28 cellular contexts compared by ENCODE assay signal in genomic region chr1:73778511-73778910, GRCh38.
"Had no signal": no experiment of that assay in that cellular context is flagged by ENCODE, and none has a peak within 500 bp of the region (broad histone marks: within the 10 kb centered on the region; RNA-seq: fewer than 3 reads in every experiment).

No MANE protein-coding gene starts in this region.

- DNase-seq: activated B cell treated with CpG ODN at 0.5 μM for 24 hours; activated CD4-positive, alpha-beta memory T cell treated with anti-CD3 and anti-CD28 coated beads for 36 hours; activated CD4-positive, alpha-beta T cell treated with anti-CD3 and anti-CD28 coated beads for 4 hours; activated CD4-positive, alpha-beta T cell treated with anti-CD3 and anti-CD28 coated beads, Interleukin-2, amount 10 ng/mL, durations not matched to agents 24 days and 14 days; activated CD4-positive, alpha-beta T cell treated with anti-CD3 and anti-CD28 coated beads, Interleukin-2, amount 50 U/mL, for 1 hour; activated CD4-positive, alpha-beta T cell treated with anti-CD3 and anti-CD28 coated beads, Interleukin-2, amount 50 U/mL, for 4 hours; activated CD4-positive, CD25-positive, alpha-beta regulatory T cell treated with anti-CD3 and anti-CD28 coated beads, Interleukin-2, amount 50 U/mL, for 72 hours; activated CD8-positive, alpha-beta memory T cell treated with anti-CD3 and anti-CD28 coated beads, Interleukin-2, amount 50 U/mL, for 4 hours; activated CD8-positive, alpha-beta T cell treated with anti-CD3 and anti-CD28 coated beads for 36 hours; activated effector memory CD4-positive, alpha-beta T cell treated with anti-CD3 and anti-CD28 coated beads, Interleukin-2, amount 50 U/mL, for 16 hours; activated gamma-delta T cell treated with Interleukin-2 at 50 U/mL for 16 hours; activated naive CD4-positive, alpha-beta T cell; activated naive CD4-positive, alpha-beta T cell treated with anti-CD3 and anti-CD28 coated beads for 36 hours; activated naive CD4-positive, alpha-beta T cell treated with anti-CD3 and anti-CD28 coated beads, Interleukin-2, amount 50 U/mL, for 16 hours; activated naive CD8-positive, alpha-beta T cell treated with anti-CD3 and anti-CD28 coated beads, Interleukin-2, amount 10 ng/mL, durations not matched to agents 7 days and 5 days; activated naive CD8-positive, alpha-beta T cell treated with anti-CD3 and anti-CD28 coated beads, Interleukin-2, amount 50 U/mL, for 24 hours; activated T-cell treated with anti-CD3 and anti-CD28 coated beads for 4 hours; activated T-cell treated with anti-CD3 and anti-CD28 coated beads, Interleukin-2, amount 50 U/mL, for 1 hour; activated T-cell treated with anti-CD3 and anti-CD28 coated beads, Interleukin-2, amount 50 U/mL, for 4 hours; activated T-cell treated with anti-CD3 and anti-CD28 coated beads, Interleukin-2, amount 50 U/mL, for 72 hours; amygdala; anterior cingulate cortex; T-helper 1 cell; T-helper 2 cell; T-helper 9 cell had no signal

- H3K4me1 ChIP-seq: ascending aorta had no signal

- H3K36me3 ChIP-seq: ascending aorta, cardiac muscle cell had no signal

- H3K27ac ChIP-seq: ascending aorta, cardiac muscle cell, VCaP had no signal

- H3K9me3 ChIP-seq: ascending aorta had no signal

- H3K27me3 ChIP-seq: ascending aorta had no signal

- H3K4me3 ChIP-seq: ascending aorta, cardiac muscle cell had no signal
